1 cellular context compared by ENCODE assay signal in the genomic region with DNA sequence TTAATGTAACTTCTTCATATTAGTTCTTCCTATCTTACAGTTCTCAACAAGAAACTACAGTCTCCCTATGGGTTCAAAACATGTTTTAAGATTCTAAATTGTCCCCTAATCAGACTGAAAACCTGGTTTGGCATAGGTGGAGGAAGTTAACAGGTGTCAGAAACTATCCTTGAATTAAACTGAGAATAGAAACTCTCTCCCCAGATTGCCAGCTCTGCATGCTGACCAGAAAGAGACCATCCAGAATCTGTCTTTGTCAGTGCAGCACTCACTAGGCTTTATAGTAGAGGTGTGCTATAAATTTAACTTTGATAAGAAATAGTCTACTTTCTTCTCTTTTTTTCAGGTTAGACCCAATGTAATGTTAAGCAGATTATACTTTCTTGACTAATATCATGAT.
TF ChIP-seq lines count a peak whose summit lies in the region.

No MANE protein-coding gene starts in this region.

TF ChIP-seq in GM23338, 12 proteins besides CTCF, POLR2A, EP300 and RAD21 (continued from another document):
- no peak for TF ChIP-seq ZNF462 (CRISPR knock-in tag; IDR thresholded peaks at IDR 0.05)
- no peak for TF ChIP-seq ZNF114 (CRISPR knock-in tag; IDR thresholded peaks at IDR 0.05)
- no peak for TF ChIP-seq ZNF331 (CRISPR knock-in tag; IDR thresholded peaks at IDR 0.05; ENCODE audit: low read depth)
- no peak for TF ChIP-seq STAT1 (IDR thresholded peaks at IDR 0.05; ENCODE audit: unreplicated experiment)
- TF ChIP-seq, protein P1, sequence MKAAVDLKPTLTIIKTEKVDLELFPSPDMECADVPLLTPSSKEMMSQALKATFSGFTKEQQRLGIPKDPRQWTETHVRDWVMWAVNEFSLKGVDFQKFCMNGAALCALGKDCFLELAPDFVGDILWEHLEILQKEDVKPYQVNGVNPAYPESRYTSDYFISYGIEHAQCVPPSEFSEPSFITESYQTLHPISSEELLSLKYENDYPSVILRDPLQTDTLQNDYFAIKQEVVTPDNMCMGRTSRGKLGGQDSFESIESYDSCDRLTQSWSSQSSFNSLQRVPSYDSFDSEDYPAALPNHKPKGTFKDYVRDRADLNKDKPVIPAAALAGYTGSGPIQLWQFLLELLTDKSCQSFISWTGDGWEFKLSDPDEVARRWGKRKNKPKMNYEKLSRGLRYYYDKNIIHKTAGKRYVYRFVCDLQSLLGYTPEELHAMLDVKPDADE (IDR thresholded peaks at IDR 0.05), result no peak
- no peak for TF ChIP-seq POLR2AphosphoS5 (IDR thresholded peaks at IDR 0.05; ENCODE audit: low read depth)
- no peak for TF ChIP-seq EZH2 (IDR thresholded peaks at IDR 0.05; ENCODE audit: low read depth, unreplicated experiment)
- no peak for TF ChIP-seq EZH2phosphoT487 (IDR thresholded peaks at IDR 0.05; ENCODE audit: unreplicated experiment)
- no peak for TF ChIP-seq NANOG (IDR thresholded peaks at IDR 0.05; ENCODE audit: borderline replicate concordance)
- no peak for TF ChIP-seq JUNB (IDR thresholded peaks at IDR 0.05; ENCODE audit: unreplicated experiment)
